In genomic region chr16:57628008-57628781, GRCh38 we compare ENCODE assay signal across 1 cellular context.
TF ChIP-seq lines count a peak whose summit lies in the region.

Gene ADGRG1 (plus strand): TSS chr16:57628630. CDS start chr16:57650288, 21,658 bp downstream.

TF ChIP-seq in HEK293, 187 proteins besides CTCF, POLR2A, EP300 and RAD21 (continued from another document and continues in another):
- no peak for TF ChIP-seq ATF2 (tag by site-specific recombination; IDR thresholded peaks at IDR 0.05; ENCODE audit: low read depth)
- TF ChIP-seq ZNF561 (tag by site-specific recombination; IDR thresholded peaks at IDR 0.05; ENCODE audit: borderline replicate concordance), result no peak
- TF ChIP-seq ZNF16 (tag by site-specific recombination; IDR thresholded peaks at IDR 0.05; ENCODE audit: low read depth), result no peak
- peak; percentile 45; the same call in 1 of the 2 replicates for TF ChIP-seq KLF17 (tag by site-specific recombination; IDR thresholded peaks at IDR 0.05)
- TF ChIP-seq TSHZ1 (tag by site-specific recombination; IDR thresholded peaks at IDR 0.05; ENCODE audit: borderline replicate concordance), result no peak
- no peak for TF ChIP-seq ZNF777 (tag by site-specific recombination; IDR thresholded peaks at IDR 0.05; ENCODE audit: borderline replicate concordance)
- no peak for TF ChIP-seq ZNF423 (tag by site-specific recombination; IDR thresholded peaks at IDR 0.05)
- no peak for TF ChIP-seq ZNF266 (tag by site-specific recombination; IDR thresholded peaks at IDR 0.05; ENCODE audit: low read depth)
- TF ChIP-seq OVOL3 (tag by site-specific recombination; IDR thresholded peaks at IDR 0.05), result no peak
- TF ChIP-seq PRDM2 (tag by site-specific recombination; IDR thresholded peaks at IDR 0.05; ENCODE audit: borderline replicate concordance), result no peak
- no peak for TF ChIP-seq PRDM4 (tag by site-specific recombination; IDR thresholded peaks at IDR 0.05)
- no peak; the same call in 1 of the 2 replicates for TF ChIP-seq KLF1 (tag by site-specific recombination; IDR thresholded peaks at IDR 0.05)
- TF ChIP-seq ZNF121 (tag by site-specific recombination; IDR thresholded peaks at IDR 0.05), result no peak
- no peak for TF ChIP-seq ZNF560 (tag by site-specific recombination; IDR thresholded peaks at IDR 0.05; ENCODE audit: borderline replicate concordance)
- TF ChIP-seq KLF10 (tag by site-specific recombination; IDR thresholded peaks at IDR 0.05), result no peak
- no peak for TF ChIP-seq BCL11A (tag by site-specific recombination; IDR thresholded peaks at IDR 0.05; ENCODE audit: low read depth)
- TF ChIP-seq ZNF19 (tag by site-specific recombination; IDR thresholded peaks at IDR 0.05; ENCODE audit: low read depth), result no peak
- TF ChIP-seq ZNF366 (tag by site-specific recombination; conservative IDR thresholded peaks at IDR 0.05), result no peak
- TF ChIP-seq ZFP41 (tag by site-specific recombination; IDR thresholded peaks at IDR 0.05; ENCODE audit: borderline replicate concordance), result no peak
- TF ChIP-seq ZNF654 (tag by site-specific recombination; IDR thresholded peaks at IDR 0.05; ENCODE audit: low read depth), result no peak
- no peak for TF ChIP-seq KLF8 (tag by site-specific recombination; IDR thresholded peaks at IDR 0.05)
- peak; percentile 91 for TF ChIP-seq ZNF398 (tag by site-specific recombination; IDR thresholded peaks at IDR 0.05)
- TF ChIP-seq ZBTB11 (tag by site-specific recombination; conservative IDR thresholded peaks at IDR 0.05; ENCODE audit: low read depth), result no peak
- TF ChIP-seq ZNF626 (tag by site-specific recombination; IDR thresholded peaks at IDR 0.05), result no peak
- no peak for TF ChIP-seq ZNF571 (tag by site-specific recombination; IDR thresholded peaks at IDR 0.05)
- no peak for TF ChIP-seq ZFP69B (tag by site-specific recombination; IDR thresholded peaks at IDR 0.05)
- no peak for TF ChIP-seq ZNF248 (tag by site-specific recombination; IDR thresholded peaks at IDR 0.05)
- no peak for TF ChIP-seq ZNF521 (tag by site-specific recombination; IDR thresholded peaks at IDR 0.05)
- no peak for TF ChIP-seq ZNF169 (tag by site-specific recombination; IDR thresholded peaks at IDR 0.05)
- no peak for TF ChIP-seq ZNF558 (tag by site-specific recombination; IDR thresholded peaks at IDR 0.05)
- TF ChIP-seq ZNF214 (tag by site-specific recombination; IDR thresholded peaks at IDR 0.05; ENCODE audit: borderline replicate concordance), result no peak
- no peak for TF ChIP-seq ZNF48 (tag by site-specific recombination; IDR thresholded peaks at IDR 0.05)
- TF ChIP-seq ZNF629 (tag by site-specific recombination; IDR thresholded peaks at IDR 0.05), result peak; percentile 59
- no peak for TF ChIP-seq ZNF146 (tag by site-specific recombination; IDR thresholded peaks at IDR 0.05)
- no peak for TF ChIP-seq ZSCAN30 (tag by site-specific recombination; IDR thresholded peaks at IDR 0.05)
- TF ChIP-seq ZSCAN18 (tag by site-specific recombination; IDR thresholded peaks at IDR 0.05), result no peak
- no peak for TF ChIP-seq ZNF37A (tag by site-specific recombination; IDR thresholded peaks at IDR 0.05)
- no peak for TF ChIP-seq ZNF501 (tag by site-specific recombination; IDR thresholded peaks at IDR 0.05)
- no peak for TF ChIP-seq ZBTB7A (tag by site-specific recombination; IDR thresholded peaks at IDR 0.05; ENCODE audit: low read depth)
- TF ChIP-seq BCL11B (tag by site-specific recombination; IDR thresholded peaks at IDR 0.05; ENCODE audit: low read depth), result no peak
- TF ChIP-seq YY1 (tag by site-specific recombination; IDR thresholded peaks at IDR 0.05), result no peak
- no peak for TF ChIP-seq OSR2 (tag by site-specific recombination; IDR thresholded peaks at IDR 0.05)
